Comparison of ENCODE assay signal across 8 cellular contexts in genomic region chr1:148388260-148389026, GRCh38.
DNase-seq lines count a peak whose midpoint lies in the region; ATAC-seq and TF ChIP-seq lines count a peak whose summit lies in the region.

No MANE protein-coding gene starts in this region.

- H2AK5ac ChIP-seq in trophoblast cell (ENCODE audit: low read length) = no peak overlapping the region

- H3K4me3 ChIP-seq in heart right ventricle (peak overlapping the region; percentile 26 to 65 (median 54)), trophoblast cell (ENCODE audit: low read depth, low read length) (peak overlapping the region; percentile 58), thyroid gland (replicated peaks in 1 of 3) (peak overlapping the region in 2 of 3 donors; percentile 37 to 47)

- peak; percentile 90 to 97 (median 94) for ATAC-seq in heart right ventricle

- TF ChIP-seq CTCF in 22Rv1 (IDR thresholded peaks at IDR 0.05) = no peak
- no peak for TF ChIP-seq CTCF in heart right ventricle (IDR thresholded peaks at IDR 0.05)
- no peak for TF ChIP-seq CTCF in thyroid gland (IDR thresholded peaks at IDR 0.05)

- TF ChIP-seq POLR2A in GM18951 (IDR thresholded peaks at IDR 0.05; ENCODE audit: extremely low read depth, insufficient read depth, insufficient read length) (peak; percentile 57), thyroid gland (IDR thresholded peaks at IDR 0.05) (peak in 1 of 2 donors; percentile 77)

- H4K91ac ChIP-seq in trophoblast cell (ENCODE audit: low read depth, low read length) = peak overlapping the region; percentile 93

- H2BK12ac ChIP-seq in trophoblast cell (ENCODE audit: low read length) = no peak overlapping the region

- peak overlapping the region; percentile 92 for H2BK5ac ChIP-seq in trophoblast cell (ENCODE audit: low read depth, low read length, poor library complexity)

- peak overlapping the region; percentile 83 for H3K18ac ChIP-seq in trophoblast cell (ENCODE audit: low read length)

- peak overlapping the region; percentile 92 for H2BK120ac ChIP-seq in trophoblast cell (ENCODE audit: insufficient read depth, low read length, poor library complexity)

- H3K27me3 ChIP-seq in heart right ventricle (peaks cover 0 to 12% (median 0%) of the 10 kb centered on the region in 7 donors), trophoblast cell (ENCODE audit: insufficient read depth, low read length) (no peaks in the 10 kb centered on the region), thyroid gland (no peaks in the 10 kb centered on the region)

- H2AFZ ChIP-seq in trophoblast cell (ENCODE audit: insufficient read depth, low read length, poor library complexity) = peak overlapping the region; percentile 94

- in situ Hi-C loops in GM18951 (cut with MboI; ENCODE audit: low sequenced_read_pairs, unreplicated experiment) = no loop called here

- H3K36me3 ChIP-seq in heart right ventricle = no peaks in the 10 kb centered on the region
- no peaks in the 10 kb centered on the region for H3K36me3 ChIP-seq in trophoblast cell (ENCODE audit: control insufficient read depth in 1 of 2, insufficient read depth in 2 of 2, low read length in 2 of 2)
- no peaks in the 10 kb centered on the region for H3K36me3 ChIP-seq in thyroid gland

- no peak overlapping the region for H3K9ac ChIP-seq in trophoblast cell (ENCODE audit: low read length)

- H3K79me2 ChIP-seq in trophoblast cell (ENCODE audit: control insufficient read depth, insufficient read depth, low read length, poor library complexity) = no peaks in the 10 kb centered on the region

- peak overlapping the region; percentile 41 for H3K4ac ChIP-seq in trophoblast cell (ENCODE audit: low read depth, low read length)

- H3K4me1 ChIP-seq in heart right ventricle = peaks cover 0 to 23% (median 0%) of the 10 kb centered on the region in 9 donors
- H3K4me1 ChIP-seq in trophoblast cell (ENCODE audit: control insufficient read depth in 1 of 2, insufficient read depth in 2 of 2, low read length in 2 of 2) = no peaks in the 10 kb centered on the region
- peaks cover 0 to 9% of the 10 kb centered on the region in 2 donors for H3K4me1 ChIP-seq in thyroid gland

- H3K79me1 ChIP-seq in trophoblast cell (ENCODE audit: low read length) = peaks cover 4% of the 10 kb centered on the region

- 7 to 9% methylated on average over 40 of the region's 40 CpGs for WGBS in heart right ventricle, 2 donors
- WGBS in trophoblast cell (ENCODE audit: extremely low coverage, insufficient coverage, insufficient read length) = no CpG with 5 or more reads among the region's 40 CpGs
- WGBS in thyroid gland, 2 donors = 7 to 16% methylated on average over 29 to 30 of the region's 40 CpGs

- peak overlapping the region; percentile 88 for H4K12ac ChIP-seq in trophoblast cell (ENCODE audit: low read depth, low read length)

- H3K23ac ChIP-seq in trophoblast cell (ENCODE audit: low read length) = no peak overlapping the region

- peak overlapping the region; percentile 97 for H4K8ac ChIP-seq in trophoblast cell (ENCODE audit: low read depth, low read length)

- H3K9me3 ChIP-seq in heart right ventricle (no peaks in the 10 kb centered on the region), trophoblast cell (ENCODE audit: insufficient read depth, low read depth, low read length) (no peaks in the 10 kb centered on the region), thyroid gland (no peaks in the 10 kb centered on the region)

- H3K4me2 ChIP-seq in trophoblast cell (ENCODE audit: low read length) = peak overlapping the region; percentile 55

- peak overlapping the region; percentile 92 for H3K14ac ChIP-seq in trophoblast cell (ENCODE audit: low read length)

- peak; percentile 81 for DNase-seq in HuH-7.5 (ENCODE audit: low spot score)
- DNase-seq in T follicular helper cell (ENCODE audit: low read depth) = peak; percentile 82
- DNase-seq in amniotic epithelial cell (ENCODE audit: low read depth) = peak; percentile 95
- DNase-seq in heart right ventricle = peak; percentile 81 to 89
- DNase-seq in trophoblast cell = peak; percentile 89 to 93
- DNase-seq in thyroid gland = peak; percentile 80 to 86

- H3K27ac ChIP-seq in 22Rv1 = peak overlapping the region; percentile 96
- peak overlapping the region in 9 of 10 donors; percentile 5 to 91 (median 71) for H3K27ac ChIP-seq in heart right ventricle
- peak overlapping the region; percentile 24 for H3K27ac ChIP-seq in trophoblast cell (ENCODE audit: low read depth, low read length)
- peak overlapping the region; percentile 60 to 89 (median 84) for H3K27ac ChIP-seq in thyroid gland

- intact Hi-C loops in heart right ventricle (cut with DNase I) (loop anchor here in 1 of 10 donors (10.0 kb wide), 1 partner anchor 54 kb away; no protein-coding TSS in a partner anchor), thyroid gland (cut with DNase I) (no loop called here)

Comparison
In these comparisons a context has a peak if more than half of its experiments do, and no peak if none do; other contexts are left out.
1. Peak in every context shown above with its lines: DNase-seq, ATAC-seq, H3K4me3 ChIP-seq and H3K27ac ChIP-seq.
2. H3K27ac ChIP-seq: peak in every context shown above with its lines; median percentile 96 in 22Rv1; 84 in thyroid gland; 71 in heart right ventricle; 24 in trophoblast cell.